10 cellular contexts compared by ENCODE assay signal in genomic region chr6:35603326-35604202, GRCh38.
A peak's percentile ranks its signal among the peaks of the same experiment; 100 is the strongest.
DNase-seq lines count a peak whose midpoint lies in the region; ATAC-seq and TF ChIP-seq lines count a peak whose summit lies in the region.
"Had no signal": no experiment of that assay in that cellular context is flagged by ENCODE, and none has a peak within 500 bp of the region (broad histone marks: within the 10 kb centered on the region; RNA-seq: fewer than 3 reads in every experiment).

No MANE protein-coding gene starts in this region.

- no peak for TF ChIP-seq POLR2A in heart left ventricle (IDR thresholded peaks at IDR 0.05)

- peak overlapping the region; percentile 37 for H3K27ac Mint-ChIP-seq in dendritic cell treated with granulocyte-macrophage colony-stimulating factor and Interleukin-4, amounts not matched to agents 40 ng/mL and 50 ng/mL, for 4 days
- peak overlapping the region; percentile 90 to 97 (median 95) for H3K27ac Mint-ChIP-seq in naive thymus-derived CD4-positive, alpha-beta T cell

- intact Hi-C loops in heart left ventricle (cut with DNase I) (loop anchor here in 5 of 10 donors (2.0 to 5.0 kb wide), 3 partner anchors 17 to 129 kb away; partner anchors contain the start of gene FKBP5 (in 4 of the 5)), Right ventricle myocardium inferior (cut with DNase I) (no loop called here)
- intact Hi-C loops in dendritic cell treated with granulocyte-macrophage colony-stimulating factor and Interleukin-4, amounts not matched to agents 40 ng/mL and 50 ng/mL, for 4 days (cut with micrococcal nuclease) = no loop called here
- intact Hi-C loops in naive thymus-derived CD4-positive, alpha-beta T cell (cut with micrococcal nuclease) = loop anchor here in 1 of 2 donors (2.0 to 5.0 kb wide), 3 partner anchors 19 to 125 kb away; no protein-coding TSS in a partner anchor

- TF ChIP-seq CTCF in heart left ventricle (IDR thresholded peaks at IDR 0.05) = no peak

- H3K9me3 ChIP-seq in heart left ventricle = no peaks in the 10 kb centered on the region
- no peaks in the 10 kb centered on the region for H3K9me3 ChIP-seq in naive thymus-derived CD4-positive, alpha-beta T cell (ENCODE audit: control insufficient read depth in 2 of 3, low read length in 3 of 3)

- H3K27me3 Mint-ChIP-seq in dendritic cell treated with granulocyte-macrophage colony-stimulating factor and Interleukin-4, amounts not matched to agents 40 ng/mL and 50 ng/mL, for 4 days = no peaks in the 10 kb centered on the region
- no peaks in the 10 kb centered on the region for H3K27me3 Mint-ChIP-seq in naive thymus-derived CD4-positive, alpha-beta T cell

- peak overlapping the region in 1 of 12 donors; percentile 44 for H3K4me3 ChIP-seq in heart left ventricle
- H3K4me3 ChIP-seq in naive thymus-derived CD4-positive, alpha-beta T cell (ENCODE audit: low read length) = peak overlapping the region; percentile 58

- H3K4me1 Mint-ChIP-seq in dendritic cell treated with granulocyte-macrophage colony-stimulating factor and Interleukin-4, amounts not matched to agents 40 ng/mL and 50 ng/mL, for 4 days (ENCODE audit: low read depth) = peaks cover 41% of the 10 kb centered on the region
- peaks cover 26 to 89% (median 73%) of the 10 kb centered on the region in 7 donors for H3K4me1 Mint-ChIP-seq in naive thymus-derived CD4-positive, alpha-beta T cell

- DNase-seq in heart left ventricle = no peak
- DNase-seq in Right ventricle myocardium inferior (ENCODE audit: missing footprints) = no peak
- DNase-seq in naive thymus-derived CD4-positive, alpha-beta T cell = no peak
- DNase-seq in stimulated activated CD4-positive, alpha-beta T cell treated with anti-CD3 and anti-CD28 coated beads, Interleukin-15, amount 100 ng/mL, for 24 hours = no peak
- DNase-seq in activated effector memory CD4-positive, alpha-beta T cell treated with anti-CD3 and anti-CD28 coated beads, Interleukin-2, amount 50 U/mL, for 16 hours = no peak
- no peak for DNase-seq in NCI-H1105 (lab: John Stamatoyannopoulos, UW)
- DNase-seq: Calu3, NCI-H1436 had no signal

- CTCF ChIA-PET in naive thymus-derived CD4-positive, alpha-beta T cell (lab: Charles Lee) = interaction anchor here (0.7 to 19.5 kb wide), 12 partner anchors 9 to 136 kb away, joined by 3 to 272 read pairs (median 4); partner anchors contain the start of gene ARMC12

- POLR2A ChIA-PET in naive thymus-derived CD4-positive, alpha-beta T cell (lab: Charles Lee) = interaction anchor here (1.2 to 18.9 kb wide), 12 partner anchors 7 to 301 kb away, joined by 3 to 426 read pairs (median 6); partner anchors contain the start of gene ARMC12

- ATAC-seq in heart left ventricle (no peak), Right ventricle myocardium inferior (no peak), GM21526 (IDR thresholded peaks at IDR 0.05; ENCODE audit: low FRiP score, unreplicated experiment) (no peak)
- no peak for ATAC-seq in naive thymus-derived CD4-positive, alpha-beta T cell

- 94 to 98% (median 95%) methylated on average over 9 of the region's 9 CpGs for WGBS in heart left ventricle, 4 donors

- H3K4me3 Mint-ChIP-seq in dendritic cell treated with granulocyte-macrophage colony-stimulating factor and Interleukin-4, amounts not matched to agents 40 ng/mL and 50 ng/mL, for 4 days = no peak overlapping the region
- peak overlapping the region; percentile 69 to 90 (median 86) for H3K4me3 Mint-ChIP-seq in naive thymus-derived CD4-positive, alpha-beta T cell

- H3K27me3 ChIP-seq in heart left ventricle = no peaks in the 10 kb centered on the region
- no peaks in the 10 kb centered on the region for H3K27me3 ChIP-seq in naive thymus-derived CD4-positive, alpha-beta T cell (ENCODE audit: control insufficient read depth in 2 of 2, insufficient read depth in 2 of 2, low read length in 2 of 2)

- H3K27ac ChIP-seq in heart left ventricle = peak overlapping the region; percentile 84 to 100 (median 94)
- peak overlapping the region; percentile 76 for H3K27ac ChIP-seq in naive thymus-derived CD4-positive, alpha-beta T cell (ENCODE audit: low read depth, low read length)

- peaks cover 0 to 13% (median 0%) of the 10 kb centered on the region in 9 donors for H3K36me3 ChIP-seq in heart left ventricle
- peaks cover 0 to 10% (median 0%) of the 10 kb centered on the region in 3 experiments for H3K36me3 ChIP-seq in naive thymus-derived CD4-positive, alpha-beta T cell (ENCODE audit: control insufficient read depth in 2 of 3, insufficient read depth in 3 of 3, low read length in 3 of 3)

- H3K4me1 ChIP-seq in heart left ventricle = peaks cover 28 to 85% (median 44%) of the 10 kb centered on the region in 12 donors
- peaks cover 57 to 72% of the 10 kb centered on the region in 2 donors for H3K4me1 ChIP-seq in naive thymus-derived CD4-positive, alpha-beta T cell (ENCODE audit: control insufficient read depth in 2 of 2, insufficient read depth in 2 of 2, low read length in 2 of 2)

- H3K9me3 Mint-ChIP-seq in dendritic cell treated with granulocyte-macrophage colony-stimulating factor and Interleukin-4, amounts not matched to agents 40 ng/mL and 50 ng/mL, for 4 days = no peaks in the 10 kb centered on the region
- no peaks in the 10 kb centered on the region for H3K9me3 Mint-ChIP-seq in naive thymus-derived CD4-positive, alpha-beta T cell

- H3K36me3 Mint-ChIP-seq in dendritic cell treated with granulocyte-macrophage colony-stimulating factor and Interleukin-4, amounts not matched to agents 40 ng/mL and 50 ng/mL, for 4 days (ENCODE audit: low read depth) = peaks cover 40% of the 10 kb centered on the region
- peaks cover 0 to 46% (median 25%) of the 10 kb centered on the region in 5 donors for H3K36me3 Mint-ChIP-seq in naive thymus-derived CD4-positive, alpha-beta T cell
